Comparison of ENCODE assay signal across 9 cellular contexts in the genomic region with DNA sequence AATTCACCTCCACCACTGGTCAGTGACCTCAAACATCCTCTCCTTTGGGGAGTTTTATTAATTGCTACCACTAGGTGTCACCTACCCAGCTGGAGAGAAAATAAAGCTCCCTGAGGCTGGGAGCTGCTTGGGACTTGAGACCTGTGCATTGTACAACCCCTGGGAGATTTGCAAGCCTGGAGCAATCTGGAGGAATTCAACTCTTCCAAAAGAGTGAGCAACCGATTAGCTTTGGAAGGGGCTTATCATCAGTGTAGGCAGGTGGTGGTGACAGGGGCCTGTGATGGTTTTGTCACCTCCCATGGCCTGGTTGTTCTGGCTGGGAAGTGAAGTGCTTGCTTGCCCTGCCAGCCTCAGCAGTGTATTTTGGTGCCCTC. TPM values are rescaled to one million over a fixed set of nuclear protein-coding genes. Genes with fewer than 3 reads are reported as not detected.
A peak's percentile ranks its signal among the peaks of the same experiment; 100 is the strongest.
DNase-seq lines count a peak whose midpoint lies in the region; ATAC-seq and TF ChIP-seq lines count a peak whose summit lies in the region.
"Had no signal": no experiment of that assay in that cellular context is flagged by ENCODE, and none has a peak within 500 bp of the region (broad histone marks: within the 10 kb centered on the region; RNA-seq: fewer than 3 reads in every experiment).

No MANE protein-coding gene starts in this region.

- DNase-seq in NOMO-1 treated with dmso at 0.1 percent for 144 hours (lab: John Stamatoyannopoulos, UW; ENCODE audit: unreplicated experiment), result peak; percentile 90
- no peak for DNase-seq in NOMO-1 treated with DMSO at 0.1 percent for 48 hours (lab: John Stamatoyannopoulos, UW; ENCODE audit: unreplicated experiment)
- peak; percentile 73 for DNase-seq in HuH-7.5 (ENCODE audit: low spot score)
- peak; percentile 17 for DNase-seq in UCSD-AML1 (lab: John Stamatoyannopoulos, UW; ENCODE audit: unreplicated experiment)
- DNase-seq in heart left ventricle, result peak in 4 of 5 donors; percentile 44 to 79 (median 56)
- no peak for DNase-seq in stimulated activated effector memory CD8-positive, alpha-beta T cell treated with anti-CD3 and anti-CD28 coated beads, Interleukin-12 subunit alpha, Interleukin-12 subunit beta, amount 100 ng/mL, for 72 hours (ENCODE audit: low spot score in 2 of 2)
- no peak for DNase-seq in activated effector memory CD4-positive, alpha-beta T cell treated with Interleukin-2 at 50 U/mL for 16 hours

- H3K36me3 Mint-ChIP-seq in stimulated activated effector memory CD8-positive, alpha-beta T cell treated with anti-CD3 and anti-CD28 coated beads, Interleukin-12 subunit alpha, Interleukin-12 subunit beta, amount 100 ng/mL, for 72 hours, result no peaks in the 10 kb centered on the region

- no peak overlapping the region for H3K4me3 ChIP-seq in heart left ventricle

- no peak for TF ChIP-seq POLR2A in heart left ventricle (IDR thresholded peaks at IDR 0.05)

- ATAC-seq in GM21526 (IDR thresholded peaks at IDR 0.05; ENCODE audit: low FRiP score, unreplicated experiment) (peak; percentile 80), heart left ventricle (peak; percentile 87 to 95 (median 88))
- ATAC-seq in stimulated activated effector memory CD8-positive, alpha-beta T cell treated with anti-CD3 and anti-CD28 coated beads, Interleukin-12 subunit alpha, Interleukin-12 subunit beta, amount 100 ng/mL, for 72 hours, result peak; percentile 60

- no peaks in the 10 kb centered on the region for H3K36me3 ChIP-seq in heart left ventricle

- 12 to 24% (median 22%) methylated on average over 1 of the region's 1 CpG; no CpG with 5 or more reads in 1 of the 4 donors for WGBS in heart left ventricle, 4 donors

- no peak overlapping the region for H3K27ac Mint-ChIP-seq in stimulated activated effector memory CD8-positive, alpha-beta T cell treated with anti-CD3 and anti-CD28 coated beads, Interleukin-12 subunit alpha, Interleukin-12 subunit beta, amount 100 ng/mL, for 72 hours
- H3K27ac Mint-ChIP-seq: dendritic cell treated with granulocyte-macrophage colony-stimulating factor and Interleukin-4, amounts not matched to agents 40 ng/mL and 50 ng/mL, for 4 days had no signal

- no peak overlapping the region for H3K4me3 Mint-ChIP-seq in stimulated activated effector memory CD8-positive, alpha-beta T cell treated with anti-CD3 and anti-CD28 coated beads, Interleukin-12 subunit alpha, Interleukin-12 subunit beta, amount 100 ng/mL, for 72 hours
- H3K4me3 Mint-ChIP-seq: dendritic cell treated with granulocyte-macrophage colony-stimulating factor and Interleukin-4, amounts not matched to agents 40 ng/mL and 50 ng/mL, for 4 days had no signal

- H3K27me3 ChIP-seq in heart left ventricle, result no peaks in the 10 kb centered on the region

- H3K9me3 ChIP-seq in heart left ventricle, result no peaks in the 10 kb centered on the region

- H3K4me1 ChIP-seq in heart left ventricle, result peaks cover 0 to 49% (median 18%) of the 10 kb centered on the region in 12 donors

- intact Hi-C loops in heart left ventricle (cut with DNase I), result no loop called here

- H3K4me1 Mint-ChIP-seq in stimulated activated effector memory CD8-positive, alpha-beta T cell treated with anti-CD3 and anti-CD28 coated beads, Interleukin-12 subunit alpha, Interleukin-12 subunit beta, amount 100 ng/mL, for 72 hours, result no peaks in the 10 kb centered on the region

- TF ChIP-seq CTCF in heart left ventricle (IDR thresholded peaks at IDR 0.05), result peak; percentile 48 to 68 (median 59)

- H3K27ac ChIP-seq in heart left ventricle, result peak overlapping the region in 10 of 12 donors; percentile 11 to 67 (median 54)

- H3K9me3 Mint-ChIP-seq in stimulated activated effector memory CD8-positive, alpha-beta T cell treated with anti-CD3 and anti-CD28 coated beads, Interleukin-12 subunit alpha, Interleukin-12 subunit beta, amount 100 ng/mL, for 72 hours, result no peaks in the 10 kb centered on the region
- H3K9me3 Mint-ChIP-seq: dendritic cell treated with granulocyte-macrophage colony-stimulating factor and Interleukin-4, amounts not matched to agents 40 ng/mL and 50 ng/mL, for 4 days had no signal

RNA-seq across cellular contexts. Expression of a gene that starts 30.2 kb away (rescaled TPM):
- total RNA-seq in heart left ventricle, result 100 to 1,000 TPM; 108 to 237 (median 168) TPM
- 10 to 100 TPM; 21.6 to 43.7 TPM for polyA plus RNA-seq in heart left ventricle

Comparison
In these comparisons a context has a peak if more than half of its experiments do, and no peak if none do; other contexts are left out.
1. DNase-seq: peak in NOMO-1 treated with dmso at 0.1 percent for 144 hours (single experiment), HuH-7.5 (single experiment), UCSD-AML1 (single experiment) and heart left ventricle (4 of 5); none in NOMO-1 treated with DMSO at 0.1 percent for 48 hours (single experiment), stimulated activated effector memory CD8-positive, alpha-beta T cell treated with anti-CD3 and anti-CD28 coated beads, Interleukin-12 subunit alpha, Interleukin-12 subunit beta, amount 100 ng/mL, for 72 hours (0 of 2) and activated effector memory CD4-positive, alpha-beta T cell treated with Interleukin-2 at 50 U/mL for 16 hours (single experiment).
2. Peak in every context shown above with its lines, with median percentiles within 50 percentile points of each other: ATAC-seq.